ENCODE assay signal across 8 cellular contexts in the genomic region with DNA sequence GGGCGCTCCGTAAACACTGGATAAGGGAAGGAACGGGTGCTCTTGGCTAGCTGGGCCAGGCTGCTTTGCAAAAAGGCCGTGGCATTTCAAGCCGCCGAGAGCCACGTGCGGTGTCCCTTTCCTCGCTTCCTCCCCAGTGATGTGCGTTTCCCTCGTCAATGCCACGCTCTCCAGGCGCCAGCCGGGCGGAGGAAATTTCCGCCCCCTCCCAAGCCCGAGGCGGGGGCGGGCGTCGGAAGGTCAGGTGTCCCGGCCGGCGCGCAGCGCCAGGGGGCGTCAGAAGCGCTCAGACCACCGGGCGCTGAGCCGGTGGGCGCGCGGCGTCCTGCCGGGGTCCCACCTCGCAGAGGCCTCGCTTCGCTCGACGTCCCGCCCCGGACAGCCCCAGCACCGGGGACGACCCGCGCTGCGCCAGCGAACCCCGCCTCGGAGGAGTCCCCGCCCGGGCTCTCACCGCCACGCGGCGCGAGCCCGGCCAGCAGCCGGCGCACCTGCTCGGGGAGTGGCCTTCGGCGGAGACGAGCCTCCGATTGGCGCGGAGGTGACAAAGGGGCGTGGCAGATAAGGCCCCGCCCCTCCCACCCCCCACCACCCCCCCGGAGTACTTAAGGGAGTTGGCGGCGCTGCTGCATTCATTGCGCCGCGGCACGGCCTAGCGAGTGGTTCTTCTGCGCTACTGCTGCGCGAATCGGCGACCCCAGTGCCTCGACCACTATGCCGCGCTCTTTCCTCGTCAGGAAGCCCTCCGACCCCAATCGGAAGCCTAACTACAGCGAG. TPM values are rescaled to one million over a fixed set of nuclear protein-coding genes. Genes with fewer than 3 reads are reported as not detected.
DNase-seq lines count a peak whose midpoint lies in the region; ATAC-seq and TF ChIP-seq lines count a peak whose summit lies in the region.

A gene (plus strand): TSS at position 635 of the 777 bp plus-strand sequence. CDS start 80 bp downstream, at position 715.

- no CpG with 5 or more reads among the region's 90 CpGs for WGBS in trophoblast cell (ENCODE audit: extremely low coverage, insufficient coverage, insufficient read length)

- peak within 1 kb of the TSS; percentile 48 for H2BK5ac ChIP-seq in trophoblast cell (ENCODE audit: low read depth, low read length, poor library complexity)

- H3K36me3 Mint-ChIP-seq in activated naive CD8-positive, alpha-beta T cell, result no peaks in the 10 kb centered on the region

- peak within 1 kb of the TSS; percentile 55 for H4K91ac ChIP-seq in trophoblast cell (ENCODE audit: low read depth, low read length)

- H3K9me3 ChIP-seq in trophoblast cell (ENCODE audit: insufficient read depth, low read depth, low read length) (no peaks in the 10 kb centered on the region), tibial artery (no peaks in the 10 kb centered on the region)

- peaks cover 34 to 37% of the 10 kb centered on the region in 2 experiments for H3K36me3 ChIP-seq in trophoblast cell (ENCODE audit: control insufficient read depth in 1 of 2, insufficient read depth in 2 of 2, low read length in 2 of 2)
- H3K36me3 ChIP-seq in tibial artery, result no peaks in the 10 kb centered on the region

- H3K4me3 ChIP-seq in trophoblast cell (ENCODE audit: low read depth, low read length), result peak within 1 kb of the TSS; percentile 82
- peak within 1 kb of the TSS; percentile 48 to 54 for H3K4me3 ChIP-seq in tibial artery

- peak within 1 kb of the TSS; percentile 85 for H3K27ac Mint-ChIP-seq in activated naive CD8-positive, alpha-beta T cell

- H3K14ac ChIP-seq in trophoblast cell (ENCODE audit: low read length), result peak within 1 kb of the TSS; percentile 24

- peaks cover 30% of the 10 kb centered on the region for H3K79me2 ChIP-seq in trophoblast cell (ENCODE audit: control insufficient read depth, insufficient read depth, low read length, poor library complexity)

- H3K4me3 Mint-ChIP-seq in activated naive CD8-positive, alpha-beta T cell, result peak within 1 kb of the TSS; percentile 69

- H3K27me3 ChIP-seq in trophoblast cell (ENCODE audit: insufficient read depth, low read length) (no peaks in the 10 kb centered on the region), tibial artery (no peaks in the 10 kb centered on the region)

- H3K79me1 ChIP-seq in trophoblast cell (ENCODE audit: low read length), result peaks cover 28% of the 10 kb centered on the region

- H2BK120ac ChIP-seq in trophoblast cell (ENCODE audit: insufficient read depth, low read length, poor library complexity), result peak within 1 kb of the TSS; percentile 48

- H2AFZ ChIP-seq in trophoblast cell (ENCODE audit: insufficient read depth, low read length, poor library complexity), result peak within 1 kb of the TSS; percentile 50

- H3K4me1 ChIP-seq in trophoblast cell (ENCODE audit: control insufficient read depth in 1 of 2, insufficient read depth in 2 of 2, low read length in 2 of 2) (peaks cover 28 to 37% of the 10 kb centered on the region in 2 experiments), tibial artery (peaks cover 0 to 59% (median 35%) of the 10 kb centered on the region in 4 donors)

- TF ChIP-seq CTCF in tibial artery (IDR thresholded peaks at IDR 0.05), result peak; percentile 20 to 39

- no peak within 1 kb of the TSS for H3K23ac ChIP-seq in trophoblast cell (ENCODE audit: low read length)

- H3K27ac ChIP-seq in trophoblast cell (ENCODE audit: low read depth, low read length) (peak within 1 kb of the TSS; percentile 0), tibial artery (peak within 1 kb of the TSS; percentile 53 to 70)

- H2AK5ac ChIP-seq in trophoblast cell (ENCODE audit: low read length), result peak within 1 kb of the TSS; percentile 80

- H2BK12ac ChIP-seq in trophoblast cell (ENCODE audit: low read length), result peak within 1 kb of the TSS; percentile 63

- CTCF ChIA-PET in HEK293T (lab: Yijun Ruan, JAX), result interaction anchor here (0.7 to 3.4 kb wide), 5 partner anchors 37 to 103 kb away, joined by 3 to 78 read pairs (median 3); no protein-coding TSS in a partner anchor

- POLR2A ChIA-PET in HEK293T (lab: Yijun Ruan, JAX), result interaction anchor here (0.6 to 1.4 kb wide), 3 partner anchors 51 to 89 kb away, joined by 3 to 6 read pairs (median 3); no protein-coding TSS in a partner anchor

- H3K18ac ChIP-seq in trophoblast cell (ENCODE audit: low read length), result peak within 1 kb of the TSS; percentile 60

- DNase-seq in GF-D8 (lab: John Stamatoyannopoulos, UW), result peak; percentile 69
- peak; percentile 98 for DNase-seq in HEK293T (ENCODE audit: extremely low spot score)
- DNase-seq in NCI-H1048 (lab: John Stamatoyannopoulos, UW), result peak; percentile 74
- peak; percentile 83 for DNase-seq in Right ventricle myocardium superior
- DNase-seq in trophoblast cell, result peak; percentile 83 to 92
- peak; percentile 62 to 79 for DNase-seq in tibial artery

- H3K4ac ChIP-seq in trophoblast cell (ENCODE audit: low read depth, low read length), result peak within 1 kb of the TSS; percentile 44

- H3K4me1 Mint-ChIP-seq in activated naive CD8-positive, alpha-beta T cell (ENCODE audit: low read depth), result peaks cover 30% of the 10 kb centered on the region

- intact Hi-C loops in Right ventricle myocardium superior (cut with DNase I) (loop anchor here (5.0 kb wide), 2 partner anchors 105 to 195 kb away; no protein-coding TSS in a partner anchor), tibial artery (cut with DNase I; ENCODE audit: low total_unique reads) (no loop called here)

- H4K12ac ChIP-seq in trophoblast cell (ENCODE audit: low read depth, low read length), result no peak within 1 kb of the TSS

- H3K27me3 Mint-ChIP-seq in activated naive CD8-positive, alpha-beta T cell, result no peaks in the 10 kb centered on the region

- no peaks in the 10 kb centered on the region for H3K9me3 Mint-ChIP-seq in activated naive CD8-positive, alpha-beta T cell (ENCODE audit: low read depth)

- peak within 1 kb of the TSS; percentile 68 for H4K8ac ChIP-seq in trophoblast cell (ENCODE audit: low read depth, low read length)

- H3K4me2 ChIP-seq in trophoblast cell (ENCODE audit: low read length), result peak within 1 kb of the TSS; percentile 68

- H3K9ac ChIP-seq in trophoblast cell (ENCODE audit: low read length), result peak within 1 kb of the TSS; percentile 74

- ATAC-seq in SK-N-SH treated with all-trans-retinoic acid at 6 μM for 48 hours, result peak; percentile 72
- peak; percentile 91 for ATAC-seq in Right ventricle myocardium superior (ENCODE audit: poor library complexity)

TF ChIP-seq in HEK293T, 16 proteins besides CTCF, POLR2A, EP300 and RAD21:
- TF ChIP-seq BHLHE40 (IDR thresholded peaks at IDR 0.05; ENCODE audit: borderline replicate concordance) (no peak), ARNT (IDR thresholded peaks at IDR 0.05) (no peak), HDGF (IDR thresholded peaks at IDR 0.05; ENCODE audit: borderline replicate concordance) (no peak), FOXM1 (IDR thresholded peaks at IDR 0.05; ENCODE audit: borderline replicate concordance) (peak; percentile 48; the same call in 1 of the 2 replicates), NFRKB (IDR thresholded peaks at IDR 0.05) (no peak), TARDBP (IDR thresholded peaks at IDR 0.05) (no peak), ZNF384 (IDR thresholded peaks at IDR 0.05) (no peak), L3MBTL2 (conservative IDR thresholded peaks at IDR 0.05) (peak; percentile 96), FOXA1 (IDR thresholded peaks at IDR 0.05) (no peak), CTBP1 (IDR thresholded peaks at IDR 0.05; ENCODE audit: borderline replicate concordance) (no peak), FOXK2 (IDR thresholded peaks at IDR 0.05) (no peak), LEF1 (IDR thresholded peaks at IDR 0.05; ENCODE audit: borderline replicate concordance) (no peak), ELF4 (IDR thresholded peaks at IDR 0.05) (peak; percentile 61; the same call in 1 of the 2 replicates), SP1 (IDR thresholded peaks at IDR 0.05) (no peak), SUZ12 (IDR thresholded peaks at IDR 0.05) (no peak)
- TF ChIP-seq, protein P1, sequence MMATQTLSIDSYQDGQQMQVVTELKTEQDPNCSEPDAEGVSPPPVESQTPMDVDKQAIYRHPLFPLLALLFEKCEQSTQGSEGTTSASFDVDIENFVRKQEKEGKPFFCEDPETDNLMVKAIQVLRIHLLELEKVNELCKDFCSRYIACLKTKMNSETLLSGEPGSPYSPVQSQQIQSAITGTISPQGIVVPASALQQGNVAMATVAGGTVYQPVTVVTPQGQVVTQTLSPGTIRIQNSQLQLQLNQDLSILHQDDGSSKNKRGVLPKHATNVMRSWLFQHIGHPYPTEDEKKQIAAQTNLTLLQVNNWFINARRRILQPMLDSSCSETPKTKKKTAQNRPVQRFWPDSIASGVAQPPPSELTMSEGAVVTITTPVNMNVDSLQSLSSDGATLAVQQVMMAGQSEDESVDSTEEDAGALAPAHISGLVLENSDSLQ (IDR thresholded peaks at IDR 0.05), result no peak

TF ChIP-seq in SK-N-SH treated with all-trans-retinoic acid at 6 μM for 48 hours, 23 proteins besides CTCF, POLR2A, EP300 and RAD21 (continues in another document):
- TF ChIP-seq ZFP30 (CRISPR knock-in tag; IDR thresholded peaks at IDR 0.05), result no peak
- no peak for TF ChIP-seq ZNF70 (CRISPR knock-in tag; IDR thresholded peaks at IDR 0.05)
- TF ChIP-seq, protein P2, sequence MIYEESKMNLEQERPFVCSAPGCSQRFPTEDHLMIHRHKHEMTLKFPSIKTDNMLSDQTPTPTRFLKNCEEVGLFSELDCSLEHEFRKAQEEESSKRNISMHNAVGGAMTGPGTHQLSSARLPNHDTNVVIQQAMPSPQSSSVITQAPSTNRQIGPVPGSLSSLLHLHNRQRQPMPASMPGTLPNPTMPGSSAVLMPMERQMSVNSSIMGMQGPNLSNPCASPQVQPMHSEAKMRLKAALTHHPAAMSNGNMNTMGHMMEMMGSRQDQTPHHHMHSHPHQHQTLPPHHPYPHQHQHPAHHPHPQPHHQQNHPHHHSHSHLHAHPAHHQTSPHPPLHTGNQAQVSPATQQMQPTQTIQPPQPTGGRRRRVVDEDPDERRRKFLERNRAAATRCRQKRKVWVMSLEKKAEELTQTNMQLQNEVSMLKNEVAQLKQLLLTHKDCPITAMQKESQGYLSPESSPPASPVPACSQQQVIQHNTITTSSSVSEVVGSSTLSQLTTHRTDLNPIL (CRISPR knock-in tag; IDR thresholded peaks at IDR 0.05; ENCODE audit: low read depth), result no peak
- no peak for TF ChIP-seq TOX (CRISPR knock-in tag; IDR thresholded peaks at IDR 0.05; ENCODE audit: borderline replicate concordance)
- TF ChIP-seq ARNTL (CRISPR knock-in tag; IDR thresholded peaks at IDR 0.05; ENCODE audit: borderline replicate concordance, low read depth), result 0 out of 2 replicates have a peak, but pooled peaks have one; percentile 26
- TF ChIP-seq SNAI2 (CRISPR knock-in tag; IDR thresholded peaks at IDR 0.05), result peak; percentile 92; the same call in 1 of the 2 replicates

RNA-seq across cellular contexts. Expression of the gene that starts here (rescaled TPM):
- total RNA-seq in Right ventricle myocardium superior, result 0.81 TPM
- 74.2 and 76.9 TPM in 2 replicates for polyA plus RNA-seq in trophoblast cell (2013)

Comparison
In these comparisons a context has a peak if more than half of its experiments do, and no peak if none do; other contexts are left out.
1. Peak in every context shown above with its lines: DNase-seq, ATAC-seq, H3K4me3 ChIP-seq and H3K27ac ChIP-seq.
2. Peak in DNase-seq and ATAC-seq in Right ventricle myocardium superior; RNA of the gene not detected or under 1 TPM.